In genomic region chr4:55050418-55050950, GRCh38 we compare ENCODE assay signal across 25 cellular contexts.
DNase-seq lines count a peak whose midpoint lies in the region; ATAC-seq and TF ChIP-seq lines count a peak whose summit lies in the region.
"Had no signal": no experiment of that assay in that cellular context is flagged by ENCODE, and none has a peak within 500 bp of the region (broad histone marks: within the 10 kb centered on the region; RNA-seq: fewer than 3 reads in every experiment).

No MANE protein-coding gene starts in this region.

- H3K79me2 ChIP-seq in PC-3 (ENCODE audit: low read length) (no peaks in the 10 kb centered on the region), MM.1S (ENCODE audit: low read length) (no peaks in the 10 kb centered on the region)

- H3K27me3 ChIP-seq in heart right ventricle = no peaks in the 10 kb centered on the region
- H3K27me3 ChIP-seq in PC-3 (ENCODE audit: low read length) = peaks cover 5% of the 10 kb centered on the region; the same call in 1 of the 2 replicates
- no peaks in the 10 kb centered on the region for H3K27me3 ChIP-seq in subcutaneous abdominal adipose tissue (ENCODE audit: control insufficient read depth in 5 of 5, insufficient read depth in 4 of 5, low read length in 5 of 5)
- H3K27me3 ChIP-seq in MM.1S (replicated peaks; ENCODE audit: insufficient read depth, low read length) = no peaks in the 10 kb centered on the region
- H3K27me3 ChIP-seq: BE2C; BLaER1 treated with 17β-estradiol and CSF1 and Interleukin-3, amounts not matched to agents 10 nM and 100 nM had no signal

- H3K4me1 ChIP-seq in heart right ventricle (peaks cover 0 to 25% (median 6%) of the 10 kb centered on the region in 9 donors), PC-3 (ENCODE audit: insufficient read depth, low read length) (no peaks in the 10 kb centered on the region), subcutaneous abdominal adipose tissue (ENCODE audit: control insufficient read depth in 5 of 5, insufficient read depth in 5 of 5, low read length in 5 of 5) (peaks cover 0 to 19% (median 0%) of the 10 kb centered on the region in 5 donors), MM.1S (ENCODE audit: low read length) (peaks cover 7% of the 10 kb centered on the region)
- H3K4me1 ChIP-seq: A549; BE2C; BLaER1 treated with 17β-estradiol and CSF1 and Interleukin-3, amounts not matched to agents 10 nM and 100 nM; HAP-1 had no signal

- CTCF ChIA-PET in PC-3 (lab: Charles Lee) = no interaction called here
- CTCF ChIA-PET in activated CD4-positive, alpha-beta memory T cell treated with anti-CD3 and anti-CD28 coated beads, Interleukin-2, amount 10 ng/mL, durations not matched to agents 7 days and 5 days (lab: Charles Lee) = no interaction called here

- DNase-seq in heart right ventricle = no peak
- DNase-seq in Right ventricle myocardium superior = no peak
- no peak for DNase-seq in PC-3
- no peak for DNase-seq in MM.1S
- DNase-seq in activated CD4-positive, alpha-beta memory T cell treated with anti-CD3 and anti-CD28 coated beads, Interleukin-2, amount 10 ng/mL, durations not matched to agents 7 days and 5 days = no peak
- DNase-seq: 8988T; ACHN; AML-193; BE2C; Calu3; CD4-positive, alpha-beta T cell; CD8-positive, alpha-beta memory T cell; COR-L47; DMS53; DND-41; GOT3; HFFc6 had no signal

- no peak overlapping the region for H3K27ac Mint-ChIP-seq in activated CD4-positive, alpha-beta memory T cell treated with anti-CD3 and anti-CD28 coated beads, Interleukin-2, amount 10 ng/mL, durations not matched to agents 7 days and 5 days
- H3K27ac Mint-ChIP-seq: CD14-positive monocyte; CD4-positive, alpha-beta T cell; CD8-positive, alpha-beta memory T cell; HFFc6 had no signal

- H3K4me1 Mint-ChIP-seq in activated CD4-positive, alpha-beta memory T cell treated with anti-CD3 and anti-CD28 coated beads, Interleukin-2, amount 10 ng/mL, durations not matched to agents 7 days and 5 days = no peaks in the 10 kb centered on the region
- H3K4me1 Mint-ChIP-seq: CD14-positive monocyte; CD8-positive, alpha-beta memory T cell had no signal

- H3K36me3 ChIP-seq in heart right ventricle (no peaks in the 10 kb centered on the region), PC-3 (ENCODE audit: low read depth, low read length) (no peaks in the 10 kb centered on the region), subcutaneous abdominal adipose tissue (ENCODE audit: control insufficient read depth in 5 of 5, insufficient read depth in 5 of 5, low read length in 5 of 5) (no peaks in the 10 kb centered on the region), MM.1S (replicated peaks; ENCODE audit: insufficient read depth, low read length) (no peaks in the 10 kb centered on the region)
- H3K36me3 ChIP-seq: BE2C; BLaER1 treated with 17β-estradiol and CSF1 and Interleukin-3, amounts not matched to agents 10 nM and 100 nM; HAP-1 had no signal

- H3K9me2 ChIP-seq in PC-3 (replicated peaks; ENCODE audit: low read length) = no peaks in the 10 kb centered on the region
- H3K9me2 ChIP-seq in MM.1S (replicated peaks; ENCODE audit: insufficient read depth, low read length) = no peaks in the 10 kb centered on the region

- intact Hi-C loops in heart right ventricle (cut with DNase I) = no loop called here
- intact Hi-C loops in Right ventricle myocardium superior (cut with DNase I) = no loop called here
- intact Hi-C loops in PC-3 (cut with micrococcal nuclease) = no loop called here

- H3K27me3 Mint-ChIP-seq in activated CD4-positive, alpha-beta memory T cell treated with anti-CD3 and anti-CD28 coated beads, Interleukin-2, amount 10 ng/mL, durations not matched to agents 7 days and 5 days = no peaks in the 10 kb centered on the region
- H3K27me3 Mint-ChIP-seq: CD4-positive, alpha-beta T cell had no signal

- 59 to 61% methylated on average over 1 of the region's 1 CpG for WGBS in heart right ventricle, 2 donors

- no peaks in the 10 kb centered on the region for H3K36me3 Mint-ChIP-seq in activated CD4-positive, alpha-beta memory T cell treated with anti-CD3 and anti-CD28 coated beads, Interleukin-2, amount 10 ng/mL, durations not matched to agents 7 days and 5 days (ENCODE audit: low read depth)
- H3K36me3 Mint-ChIP-seq: CD14-positive monocyte; CD8-positive, alpha-beta memory T cell had no signal

- POLR2A ChIA-PET in PC-3 (lab: Charles Lee; ENCODE audit: unreplicated experiment) = no interaction called here
- POLR2A ChIA-PET in activated CD4-positive, alpha-beta memory T cell treated with anti-CD3 and anti-CD28 coated beads, Interleukin-2, amount 10 ng/mL, durations not matched to agents 7 days and 5 days (lab: Charles Lee) = no interaction called here

- ATAC-seq in heart right ventricle = peak in 3 of 8 donors; percentile 61 to 70 (median 65)
- no peak for ATAC-seq in Right ventricle myocardium superior (ENCODE audit: poor library complexity)
- ATAC-seq in PC-3 = peak; percentile 61
- no peak for ATAC-seq in GM18519 (IDR thresholded peaks at IDR 0.05; ENCODE audit: low FRiP score, unreplicated experiment)
- ATAC-seq: A549, GM12878 had no signal

- no peak overlapping the region for H3K9ac ChIP-seq in PC-3 (ENCODE audit: low read length)
- H3K9ac ChIP-seq in subcutaneous abdominal adipose tissue (ENCODE audit: low read length in 5 of 5) = no peak overlapping the region
- no peak overlapping the region for H3K9ac ChIP-seq in MM.1S (ENCODE audit: low read length)
- H3K9ac ChIP-seq: BLaER1 treated with 17β-estradiol and CSF1 and Interleukin-3, amounts not matched to agents 10 nM and 100 nM had no signal

- no TSS peak for BruUV-seq in PC-3 (replicated peaks; lab: Mats Ljungman, UMichigan)

- no peak overlapping the region for H3K4me3 ChIP-seq in heart right ventricle
- H3K4me3 ChIP-seq in PC-3 (ENCODE audit: low read length) = no peak overlapping the region
- H3K4me3 ChIP-seq in subcutaneous abdominal adipose tissue (ENCODE audit: low read depth in 1 of 5, low read length in 5 of 5) = no peak overlapping the region
- H3K4me3 ChIP-seq in MM.1S (ENCODE audit: low read length) = no peak overlapping the region
- H3K4me3 ChIP-seq: A549; BLaER1 treated with 17β-estradiol and CSF1 and Interleukin-3, amounts not matched to agents 10 nM and 100 nM; GM12878; HAP-1 had no signal

- H3K9me3 ChIP-seq in heart right ventricle = peaks cover 0 to 30% (median 10%) of the 10 kb centered on the region in 11 donors
- no peaks in the 10 kb centered on the region for H3K9me3 ChIP-seq in PC-3 (ENCODE audit: low read length)
- peaks cover 0 to 4% (median 3%) of the 10 kb centered on the region in 5 donors for H3K9me3 ChIP-seq in subcutaneous abdominal adipose tissue (ENCODE audit: control insufficient read depth in 5 of 5, low read length in 5 of 5)
- no peaks in the 10 kb centered on the region for H3K9me3 ChIP-seq in MM.1S (replicated peaks; ENCODE audit: insufficient read depth, low read length)
- H3K9me3 ChIP-seq: A549, BE2C, HAP-1 had no signal

- H3K27ac ChIP-seq in heart right ventricle (peak overlapping the region in 9 of 10 donors; percentile 15 to 82 (median 52)), PC-3 (ENCODE audit: low read length) (no peak overlapping the region), VCaP (peak overlapping the region; percentile 18; the same call in 1 of the 2 replicates), subcutaneous abdominal adipose tissue (ENCODE audit: low read depth, low read length) (peak overlapping the region; percentile 62), MM.1S (ENCODE audit: low read length) (no peak overlapping the region)
- H3K27ac ChIP-seq: A549; BLaER1 treated with 17β-estradiol and CSF1 and Interleukin-3, amounts not matched to agents 10 nM and 100 nM had no signal

- no peak overlapping the region for H2AFZ ChIP-seq in PC-3 (ENCODE audit: low read length)
- no peak overlapping the region for H2AFZ ChIP-seq in MM.1S (ENCODE audit: low read length)

- no peak for TF ChIP-seq CTCF in heart right ventricle (IDR thresholded peaks at IDR 0.05)
- TF ChIP-seq CTCF in PC-3 (conservative IDR thresholded peaks at IDR 0.05; ENCODE audit: low read depth, low read length) = no peak
- no peak for TF ChIP-seq CTCF in VCaP (conservative IDR thresholded peaks at IDR 0.05)
- no peak for TF ChIP-seq CTCF in MM.1S (IDR thresholded peaks at IDR 0.05; ENCODE audit: low read length)

- H3K4me3 Mint-ChIP-seq in activated CD4-positive, alpha-beta memory T cell treated with anti-CD3 and anti-CD28 coated beads, Interleukin-2, amount 10 ng/mL, durations not matched to agents 7 days and 5 days = no peak overlapping the region
- H3K4me3 Mint-ChIP-seq: CD14-positive monocyte; CD4-positive, alpha-beta T cell; CD8-positive, alpha-beta memory T cell; HFFc6 had no signal

- H4K20me1 ChIP-seq in PC-3 (ENCODE audit: low read length) = no peaks in the 10 kb centered on the region
- no peaks in the 10 kb centered on the region for H4K20me1 ChIP-seq in MM.1S (ENCODE audit: insufficient read depth, low read length)
- H4K20me1 ChIP-seq: BLaER1 treated with 17β-estradiol and CSF1 and Interleukin-3, amounts not matched to agents 10 nM and 100 nM had no signal

- H3K4me2 ChIP-seq in PC-3 (ENCODE audit: low read length) = no peak overlapping the region
- H3K4me2 ChIP-seq in MM.1S (ENCODE audit: low read depth, low read length) = no peak overlapping the region
- H3K4me2 ChIP-seq: A549; BLaER1 treated with 17β-estradiol and CSF1 and Interleukin-3, amounts not matched to agents 10 nM and 100 nM had no signal

- H3K9me3 Mint-ChIP-seq in activated CD4-positive, alpha-beta memory T cell treated with anti-CD3 and anti-CD28 coated beads, Interleukin-2, amount 10 ng/mL, durations not matched to agents 7 days and 5 days = peaks cover 1% of the 10 kb centered on the region
- H3K9me3 Mint-ChIP-seq: HFFc6 had no signal

- no peaks in the 10 kb centered on the region for H3F3A ChIP-seq in PC-3 (ENCODE audit: low read length, unreplicated experiment)
- no peaks in the 10 kb centered on the region for H3F3A ChIP-seq in MM.1S (ENCODE audit: insufficient read depth, low read length)

Comparison
In these comparisons a context has a peak if more than half of its experiments do, and no peak if none do; other contexts are left out.
1. H3K27ac ChIP-seq: peak in heart right ventricle (9 of 10), VCaP (single experiment) and subcutaneous abdominal adipose tissue (single experiment); none in PC-3 (single experiment) and MM.1S (single experiment).